ENCODE assay signal across 15 cellular contexts in the genomic region with DNA sequence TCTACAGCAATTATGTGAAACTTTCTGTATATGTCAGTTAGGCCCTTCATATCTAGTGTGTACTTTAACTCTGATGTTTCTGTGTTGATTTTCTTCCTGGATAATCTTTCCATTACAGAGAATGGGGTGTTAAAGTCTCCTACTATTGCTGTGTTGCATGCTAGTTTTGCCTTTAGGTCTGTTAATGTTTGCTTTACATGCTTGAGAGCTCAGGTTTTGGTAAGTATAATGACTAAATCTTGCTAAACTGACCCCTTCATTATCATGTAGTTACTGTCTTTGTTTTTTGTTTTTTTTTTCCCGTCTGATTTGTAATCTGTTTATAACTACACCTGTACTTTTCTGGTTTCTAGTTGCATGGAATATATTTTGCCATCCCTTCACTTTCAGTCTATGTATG.
DNase-seq lines count a peak whose midpoint lies in the region; ATAC-seq, FAIRE-seq and TF ChIP-seq lines count a peak whose summit lies in the region.
"Had no signal": no experiment of that assay in that cellular context is flagged by ENCODE, and none has a peak within 500 bp of the region (broad histone marks: within the 10 kb centered on the region; RNA-seq: fewer than 3 reads in every experiment).

No MANE protein-coding gene starts in this region.

- ATAC-seq in GM18505 (IDR thresholded peaks at IDR 0.05; ENCODE audit: unreplicated experiment), result peak; percentile 48
- peak; percentile 50 for ATAC-seq in GM21390 (IDR thresholded peaks at IDR 0.05; ENCODE audit: unreplicated experiment)
- ATAC-seq in HG03066 (IDR thresholded peaks at IDR 0.05; ENCODE audit: low read depth, unreplicated experiment), result peak; percentile 56
- no peak for ATAC-seq in activated T-cell treated with anti-CD3 and anti-CD28 coated beads, Interleukin-2, amount 50 U/mL, for 72 hours (replicated peaks in 1 of 2)
- ATAC-seq: stimulated activated effector memory CD8-positive, alpha-beta T cell treated with anti-CD3 and anti-CD28 coated beads, Interleukin-12 subunit alpha, Interleukin-12 subunit beta, amount 100 ng/mL, for 72 hours had no signal

- peak; percentile 86 for FAIRE-seq in islet of Langerhans (lab: Jason Lieb, UNC)

- H3K9me3 Mint-ChIP-seq in activated T-cell treated with anti-CD3 and anti-CD28 coated beads, Interleukin-2, amount 50 U/mL, for 72 hours, result no peaks in the 10 kb centered on the region

- H3K36me3 Mint-ChIP-seq in activated T-cell treated with anti-CD3 and anti-CD28 coated beads, Interleukin-2, amount 50 U/mL, for 72 hours (ENCODE audit: insufficient read depth in 2 of 2), result no peaks in the 10 kb centered on the region
- H3K36me3 Mint-ChIP-seq: stimulated activated effector memory CD8-positive, alpha-beta T cell treated with anti-CD3 and anti-CD28 coated beads, Interleukin-12 subunit alpha, Interleukin-12 subunit beta, amount 100 ng/mL, for 72 hours had no signal

- H3K4me1 Mint-ChIP-seq in activated T-cell treated with anti-CD3 and anti-CD28 coated beads, Interleukin-2, amount 50 U/mL, for 72 hours (ENCODE audit: low read depth), result no peaks in the 10 kb centered on the region
- H3K4me1 Mint-ChIP-seq: stimulated activated effector memory CD8-positive, alpha-beta T cell treated with anti-CD3 and anti-CD28 coated beads, Interleukin-12 subunit alpha, Interleukin-12 subunit beta, amount 100 ng/mL, for 72 hours had no signal

- DNase-seq in HUDEP-2 (lab: John Stamatoyannopoulos, UW; ENCODE audit: unreplicated experiment in 76 of 76) (no peak), anterior cingulate cortex (lab: John Stamatoyannopoulos, UW) (no peak), NCI-H510A (lab: John Stamatoyannopoulos, UW) (no peak)
- DNase-seq in activated T-cell treated with anti-CD3 and anti-CD28 coated beads, Interleukin-2, amount 50 U/mL, for 72 hours, result no peak
- DNase-seq: HFFc6; IMR-90; NCI-H1417 treated with DMSO at 0.1 percent for 48 hours; SHP77 treated with DMSO at 0.1 percent for 48 hours; stimulated activated CD4-positive, alpha-beta T cell treated with anti-CD3 and anti-CD28 coated beads, Interleukin-1b, Interleukin-23, amount 100 ng/mL, for 48 hours; T1000 had no signal

- no peak overlapping the region for H3K4me3 Mint-ChIP-seq in activated T-cell treated with anti-CD3 and anti-CD28 coated beads, Interleukin-2, amount 50 U/mL, for 72 hours
- H3K4me3 Mint-ChIP-seq: HFFc6; stimulated activated effector memory CD8-positive, alpha-beta T cell treated with anti-CD3 and anti-CD28 coated beads, Interleukin-12 subunit alpha, Interleukin-12 subunit beta, amount 100 ng/mL, for 72 hours had no signal

- TF ChIP-seq POLR2A in GM18505 (IDR thresholded peaks at IDR 0.05; ENCODE audit: borderline replicate concordance, extremely low read depth, insufficient read depth, insufficient read length), result no peak

- H3K27ac Mint-ChIP-seq in activated T-cell treated with anti-CD3 and anti-CD28 coated beads, Interleukin-2, amount 50 U/mL, for 72 hours, result no peak overlapping the region
- H3K27ac Mint-ChIP-seq: HFFc6; stimulated activated effector memory CD8-positive, alpha-beta T cell treated with anti-CD3 and anti-CD28 coated beads, Interleukin-12 subunit alpha, Interleukin-12 subunit beta, amount 100 ng/mL, for 72 hours had no signal

- H3K27me3 Mint-ChIP-seq in activated T-cell treated with anti-CD3 and anti-CD28 coated beads, Interleukin-2, amount 50 U/mL, for 72 hours (ENCODE audit: low read depth), result no peaks in the 10 kb centered on the region

Comparison
In these comparisons a context has a peak if more than half of its experiments do, and no peak if none do; other contexts are left out.
1. ATAC-seq: peak in GM18505 (single experiment), GM21390 (single experiment) and HG03066 (single experiment); none in activated T-cell treated with anti-CD3 and anti-CD28 coated beads, Interleukin-2, amount 50 U/mL, for 72 hours (0 of 2).